13 cellular contexts compared by ENCODE assay signal in genomic region chr1:160622885-160623633, GRCh38. TPM values are rescaled to one million over a fixed set of nuclear protein-coding genes. Genes with fewer than 3 reads are reported as not detected.
DNase-seq lines count a peak whose midpoint lies in the region; ATAC-seq, FAIRE-seq and TF ChIP-seq lines count a peak whose summit lies in the region.
"Had no signal": no experiment of that assay in that cellular context is flagged by ENCODE, and none has a peak within 500 bp of the region (broad histone marks: within the 10 kb centered on the region; RNA-seq: fewer than 3 reads in every experiment).

No MANE protein-coding gene starts in this region.

- no peaks in the 10 kb centered on the region for H3K79me2 ChIP-seq in astrocyte (ENCODE audit: insufficient read depth, low read length)

- H3K27ac Mint-ChIP-seq in astrocyte (ENCODE audit: unreplicated experiment) (peak overlapping the region; percentile 20), progenitor cell of endocrine pancreas (no peak overlapping the region)

- H3K4me1 ChIP-seq in Peyer's patch (peaks cover 0 to 10% (median 0%) of the 10 kb centered on the region in 4 donors), astrocyte (ENCODE audit: insufficient read depth, low read length) (no peaks in the 10 kb centered on the region)

- TF ChIP-seq POLR2A in Peyer's patch (IDR thresholded peaks at IDR 0.05) = no peak

- H3K27me3 ChIP-seq in Peyer's patch (no peaks in the 10 kb centered on the region), astrocyte (ENCODE audit: insufficient read depth, low read length) (no peaks in the 10 kb centered on the region)

- H3K27ac ChIP-seq in Peyer's patch (peak overlapping the region in 3 of 4 donors; percentile 16 to 52 (median 51)), astrocyte (ENCODE audit: low read depth, low read length) (no peak overlapping the region), RWPE1 (no peak overlapping the region)

- peak; percentile 59 for DNase-seq in stimulated activated CD4-positive, alpha-beta T cell treated with anti-CD3 and anti-CD28 coated beads, Interleukin-1b, Interleukin-23, amount 100 ng/mL, for 48 hours
- no peak for DNase-seq in stimulated activated CD4-positive, alpha-beta T cell treated with anti-CD3 and anti-CD28 coated beads, Interleukin-2, amount 100 ng/mL, for 48 hours
- DNase-seq in Peyer's patch (no peak), astrocyte (ENCODE audit: low read depth) (no peak), RWPE1 (ENCODE audit: low spot score) (no peak), progenitor cell of endocrine pancreas (ENCODE audit: low spot score, unreplicated experiment) (no peak), EL (no peak)
- DNase-seq: mammary epithelial cell, NCI-H1417 treated with DMSO at 0.1 percent for 48 hours, NCI-H446 treated with DMSO at 0.1 percent for 48 hours had no signal

- H3K36me3 ChIP-seq in Peyer's patch = no peaks in the 10 kb centered on the region
- H3K36me3 ChIP-seq in astrocyte (ENCODE audit: insufficient read depth, low read length) = no peaks in the 10 kb centered on the region

- no peaks in the 10 kb centered on the region for H3K36me3 Mint-ChIP-seq in astrocyte (ENCODE audit: low read depth, unreplicated experiment)
- H3K36me3 Mint-ChIP-seq in progenitor cell of endocrine pancreas (ENCODE audit: insufficient read depth) = no peaks in the 10 kb centered on the region

- TF ChIP-seq CTCF in Peyer's patch (IDR thresholded peaks at IDR 0.05) (no peak), astrocyte (IDR thresholded peaks at IDR 0.05; ENCODE audit: insufficient read depth, low read depth, low read length) (no peak), RWPE1 (conservative IDR thresholded peaks at IDR 0.05; ENCODE audit: low read depth) (no peak), progenitor cell of endocrine pancreas (IDR thresholded peaks at IDR 0.05; ENCODE audit: unreplicated experiment) (no peak)

- H3K9ac ChIP-seq in astrocyte (ENCODE audit: low read length) = no peak overlapping the region

- CTCF ChIA-PET in RWPE1 (lab: Yijun Ruan, JAX) = no interaction called here

- H3K4me2 ChIP-seq in astrocyte (ENCODE audit: low read length) = no peak overlapping the region

- ATAC-seq in HG03139 (IDR thresholded peaks at IDR 0.05; ENCODE audit: unreplicated experiment) = no peak

- no peaks in the 10 kb centered on the region for H3K27me3 Mint-ChIP-seq in astrocyte (ENCODE audit: low read depth, unreplicated experiment)
- H3K27me3 Mint-ChIP-seq in progenitor cell of endocrine pancreas = peaks cover 4% of the 10 kb centered on the region

- FAIRE-seq in astrocyte (lab: Jason Lieb, UNC) = no peak

- POLR2A ChIA-PET in RWPE1 (lab: Yijun Ruan, JAX; ENCODE audit: low non-redundant PET) = no interaction called here

- H3K9me3 ChIP-seq in Peyer's patch = no peaks in the 10 kb centered on the region
- H3K9me3 ChIP-seq in astrocyte (ENCODE audit: insufficient read depth, low read depth, low read length) = no peaks in the 10 kb centered on the region

- H2AFZ ChIP-seq in astrocyte (ENCODE audit: low read depth, low read length) = no peak overlapping the region

- no peaks in the 10 kb centered on the region for H4K20me1 ChIP-seq in astrocyte (ENCODE audit: insufficient read depth, low read length)

- H3K4me3 ChIP-seq in Peyer's patch (no peak overlapping the region), astrocyte (ENCODE audit: insufficient read depth, low read depth, low read length) (no peak overlapping the region)

- peaks cover 1% of the 10 kb centered on the region for H3K9me3 Mint-ChIP-seq in astrocyte (ENCODE audit: unreplicated experiment)
- H3K9me3 Mint-ChIP-seq in progenitor cell of endocrine pancreas (ENCODE audit: low read depth) = peaks cover 5% of the 10 kb centered on the region

- H3K4me1 Mint-ChIP-seq in astrocyte (ENCODE audit: low read depth, unreplicated experiment) (peaks cover 7% of the 10 kb centered on the region), progenitor cell of endocrine pancreas (ENCODE audit: low read depth) (no peaks in the 10 kb centered on the region)

- H3K4me3 Mint-ChIP-seq in astrocyte (ENCODE audit: unreplicated experiment) = no peak overlapping the region
- no peak overlapping the region for H3K4me3 Mint-ChIP-seq in progenitor cell of endocrine pancreas (ENCODE audit: low read depth)

RNA-seq across cellular contexts. Expression of gene SLAMF1, which starts 23.8 kb away (rescaled TPM):
- total RNA-seq in Peyer's patch = 1 to 10 TPM in 3 of 4 donors, not detected in 1; 2.5 to 9.1 (median 6.0) TPM
- not detected in 2 replicates for total RNA-seq in astrocyte
- not detected in 2 replicates for total RNA-seq in progenitor cell of endocrine pancreas
- total RNA-seq: mammary epithelial cell, osteoblast had no signal

RNA-seq across cellular contexts. Expression of gene CD84, which starts 43.8 kb away (rescaled TPM):
- total RNA-seq in Peyer's patch = 10 to 100 TPM in 1 of 4 donors, 1 to 10 TPM in 3; 2.7 to 24.8 (median 5.2) TPM
- not detected in 2 replicates for total RNA-seq in astrocyte
- total RNA-seq in progenitor cell of endocrine pancreas = not detected in 2 replicates
- total RNA-seq: mammary epithelial cell, RPMI7951 had no signal

Comparison
In these comparisons a context has a peak if more than half of its experiments do, and no peak if none do; other contexts are left out.
1. H3K27ac ChIP-seq: peak in Peyer's patch (3 of 4); none in astrocyte (single experiment) and RWPE1 (single experiment).